ENCODE assay signal across 17 cellular contexts in the genomic region with DNA sequence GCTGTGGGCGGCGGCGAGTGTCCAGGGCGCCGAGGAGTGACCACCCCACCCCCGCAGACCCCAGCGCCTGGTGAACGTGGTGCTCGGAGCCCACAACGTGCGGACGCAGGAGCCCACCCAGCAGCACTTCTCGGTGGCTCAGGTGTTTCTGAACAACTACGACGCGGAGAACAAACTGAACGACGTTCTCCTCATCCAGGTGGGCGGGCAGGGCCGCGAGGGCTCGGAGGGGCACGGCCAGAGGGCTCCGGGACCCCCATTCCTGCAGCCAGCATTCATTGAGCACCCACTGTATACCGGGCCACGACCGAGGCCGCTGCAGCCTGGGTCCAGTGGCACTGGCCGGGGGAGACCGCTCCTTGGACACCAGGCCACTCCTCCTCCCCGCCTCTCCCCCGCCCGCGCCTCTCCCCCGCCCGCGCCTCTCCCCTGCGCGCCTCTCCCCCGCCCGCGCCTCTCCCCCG. TPM values are rescaled to one million over a fixed set of nuclear protein-coding genes. Genes with fewer than 3 reads are reported as not detected.
DNase-seq lines count a peak whose midpoint lies in the region; ATAC-seq and TF ChIP-seq lines count a peak whose summit lies in the region.
"Had no signal": no experiment of that assay in that cellular context is flagged by ENCODE, and none has a peak within 500 bp of the region (broad histone marks: within the 10 kb centered on the region; RNA-seq: fewer than 3 reads in every experiment).

No MANE protein-coding gene starts in this region.

- H3K4me3 ChIP-seq in left ventricle myocardium inferior, result peak overlapping the region; percentile 49
- peak overlapping the region; percentile 5 for H3K4me3 ChIP-seq in colonic mucosa
- H3K4me3 ChIP-seq in mesodermal cell (ENCODE audit: extremely low read depth, insufficient read depth, low read length, poor library complexity, severe bottlenecking), result peak overlapping the region; percentile 8
- H3K4me3 ChIP-seq: GM12878 had no signal

- DNase-seq in left ventricle myocardium inferior (no peak), left ventricle myocardium superior (no peak), colonic mucosa (no peak), HK-2 (ENCODE audit: unreplicated experiment) (no peak)
- DNase-seq in activated naive CD4-positive, alpha-beta T cell treated with anti-CD3 and anti-CD28 coated beads, Interleukin-2, amount 50 U/mL, for 16 hours, result no peak
- DNase-seq in activated CD8-positive, alpha-beta T cell treated with anti-CD3 and anti-CD28 coated beads for 36 hours, result no peak
- DNase-seq: activated naive CD8-positive, alpha-beta T cell treated with anti-CD3 and anti-CD28 coated beads, Interleukin-2, amount 50 U/mL, for 24 hours; dermis blood vessel endothelial cell; DND-41; NCI-H1105 had no signal

- no peak overlapping the region for H3K27ac ChIP-seq in left ventricle myocardium inferior (replicated peaks)
- no peak overlapping the region for H3K27ac ChIP-seq in colonic mucosa
- no peak overlapping the region for H3K27ac ChIP-seq in mesodermal cell (ENCODE audit: low read depth, low read length, severe bottlenecking)

- H3K27me3 Mint-ChIP-seq in activated CD8-positive, alpha-beta T cell treated with anti-CD3 and anti-CD28 coated beads for 36 hours, result peaks cover 35% of the 10 kb centered on the region

- 7 to 16% methylated on average over 23 to 24 of the region's 43 CpGs for WGBS in mesodermal cell (ENCODE audit: insufficient coverage in 2 of 2), 2 experiments

- no peaks in the 10 kb centered on the region for H3K9me3 Mint-ChIP-seq in activated CD8-positive, alpha-beta T cell treated with anti-CD3 and anti-CD28 coated beads for 36 hours
- H3K9me3 Mint-ChIP-seq: activated naive CD8-positive, alpha-beta T cell treated with anti-CD3 and anti-CD28 coated beads, Interleukin-2, amount 50 U/mL, for 24 hours had no signal

- intact Hi-C loops in left ventricle myocardium inferior (cut with micrococcal nuclease), result no loop called here
- intact Hi-C loops in left ventricle myocardium superior (cut with micrococcal nuclease), result no loop called here
- intact Hi-C loops in colonic mucosa (cut with DNase I), result no loop called here
- intact Hi-C loops in activated CD8-positive, alpha-beta T cell treated with anti-CD3 and anti-CD28 coated beads for 36 hours (cut with micrococcal nuclease), result no loop called here

- H3K27ac Mint-ChIP-seq in activated CD8-positive, alpha-beta T cell treated with anti-CD3 and anti-CD28 coated beads for 36 hours, result no peak overlapping the region
- H3K27ac Mint-ChIP-seq: activated naive CD8-positive, alpha-beta T cell treated with anti-CD3 and anti-CD28 coated beads, Interleukin-2, amount 50 U/mL, for 24 hours had no signal

- no peak for TF ChIP-seq CTCF in left ventricle myocardium inferior (IDR thresholded peaks at IDR 0.05; ENCODE audit: borderline replicate concordance)
- TF ChIP-seq CTCF in colonic mucosa (IDR thresholded peaks at IDR 0.05), result no peak
- no peak for TF ChIP-seq CTCF in activated CD8-positive, alpha-beta T cell treated with anti-CD3 and anti-CD28 coated beads for 36 hours (IDR thresholded peaks at IDR 0.05)

- H3K9ac ChIP-seq in colonic mucosa (ENCODE audit: low read depth in 2 of 2, low read length in 2 of 2), result no peak overlapping the region

- H3K4me1 ChIP-seq in left ventricle myocardium inferior (peaks cover 19% of the 10 kb centered on the region), colonic mucosa (peaks cover 9% of the 10 kb centered on the region), mesodermal cell (ENCODE audit: control insufficient read depth, insufficient read depth, low read length, poor library complexity, severe bottlenecking) (peaks cover 4% of the 10 kb centered on the region)

- H3K9me3 ChIP-seq in left ventricle myocardium inferior (replicated peaks) (no peaks in the 10 kb centered on the region), colonic mucosa (no peaks in the 10 kb centered on the region), mesodermal cell (ENCODE audit: control insufficient read depth, low read length) (no peaks in the 10 kb centered on the region)

- no peak overlapping the region for H3K4me3 Mint-ChIP-seq in activated CD8-positive, alpha-beta T cell treated with anti-CD3 and anti-CD28 coated beads for 36 hours
- H3K4me3 Mint-ChIP-seq: activated naive CD8-positive, alpha-beta T cell treated with anti-CD3 and anti-CD28 coated beads, Interleukin-2, amount 50 U/mL, for 24 hours had no signal

- H3K36me3 Mint-ChIP-seq in activated CD8-positive, alpha-beta T cell treated with anti-CD3 and anti-CD28 coated beads for 36 hours (ENCODE audit: low read depth), result no peaks in the 10 kb centered on the region

- ATAC-seq in left ventricle myocardium superior (no peak), GM21723 (IDR thresholded peaks at IDR 0.05; ENCODE audit: unreplicated experiment) (no peak)
- no peak for ATAC-seq in activated CD8-positive, alpha-beta T cell treated with anti-CD3 and anti-CD28 coated beads for 36 hours
- ATAC-seq: activated naive CD8-positive, alpha-beta T cell treated with anti-CD3 and anti-CD28 coated beads, Interleukin-2, amount 50 U/mL, for 24 hours had no signal

- peaks cover 3% of the 10 kb centered on the region for H3K4me1 Mint-ChIP-seq in activated CD8-positive, alpha-beta T cell treated with anti-CD3 and anti-CD28 coated beads for 36 hours (ENCODE audit: low read depth)

- CTCF ChIA-PET in activated CD8-positive, alpha-beta T cell treated with anti-CD3 and anti-CD28 coated beads for 36 hours (lab: Charles Lee), result no interaction called here

- no peaks in the 10 kb centered on the region for H3K36me3 ChIP-seq in left ventricle myocardium inferior
- no peaks in the 10 kb centered on the region for H3K36me3 ChIP-seq in colonic mucosa
- H3K36me3 ChIP-seq in mesodermal cell (ENCODE audit: control insufficient read depth, insufficient read depth, low read length), result no peaks in the 10 kb centered on the region

- H3K27me3 ChIP-seq in left ventricle myocardium inferior (ENCODE audit: low read depth) (peaks cover 87% of the 10 kb centered on the region), colonic mucosa (peaks cover 47% of the 10 kb centered on the region)

- POLR2A ChIA-PET in activated CD8-positive, alpha-beta T cell treated with anti-CD3 and anti-CD28 coated beads for 36 hours (lab: Charles Lee), result no interaction called here

RNA-seq across cellular contexts. Expression of a gene that starts 3.1 kb away (rescaled TPM):
- total RNA-seq in left ventricle myocardium inferior (not detected), left ventricle myocardium superior (not detected), colonic mucosa (not detected)
- not detected for polyA plus RNA-seq in mesodermal cell (2013, experiment 1 of 2)
- polyA plus RNA-seq in mesodermal cell (2013, experiment 2 of 2), result 0.40 TPM
- total RNA-seq in activated CD8-positive, alpha-beta T cell treated with anti-CD3 and anti-CD28 coated beads for 36 hours, result not detected
- total RNA-seq: dermis blood vessel endothelial cell, GM12878, omental fat pad had no signal

RNA-seq across cellular contexts. Expression of a gene that starts 8.2 kb away (rescaled TPM):
- total RNA-seq in left ventricle myocardium inferior (0.58 TPM), left ventricle myocardium superior (1.5 TPM), colonic mucosa (not detected)
- not detected for polyA plus RNA-seq in mesodermal cell (2013, experiment 1 of 2)
- polyA plus RNA-seq in mesodermal cell (2013, experiment 2 of 2), result not detected
- total RNA-seq in activated CD8-positive, alpha-beta T cell treated with anti-CD3 and anti-CD28 coated beads for 36 hours, result not detected
- total RNA-seq: dermis blood vessel endothelial cell, frontal cortex, GM12878, H4 had no signal
- polyA plus RNA-seq: GM12878 had no signal

RNA-seq across cellular contexts. Expression of a gene that starts 15.6 kb away (rescaled TPM):
- total RNA-seq in left ventricle myocardium inferior (200 TPM), left ventricle myocardium superior (252 TPM), colonic mucosa (10 to 100 TPM; 42.2 to 55.3 TPM)
- not detected for polyA plus RNA-seq in mesodermal cell (2013, experiment 1 of 2)
- polyA plus RNA-seq in mesodermal cell (2013, experiment 2 of 2), result 0.35 TPM
- 1 to 10 TPM in 1 of 2 experiments, under 1 TPM in 1; 0.60 to 1.4 TPM for total RNA-seq in activated CD8-positive, alpha-beta T cell treated with anti-CD3 and anti-CD28 coated beads for 36 hours
- total RNA-seq: dermis blood vessel endothelial cell had no signal

RNA-seq across cellular contexts. Expression of a gene that starts 16.2 kb away (rescaled TPM):
- total RNA-seq in left ventricle myocardium inferior (not detected), left ventricle myocardium superior (not detected), colonic mucosa (under 1 TPM in 1 of 2 donors, not detected in 1; 0.27 TPM)
- 1.1 TPM for polyA plus RNA-seq in mesodermal cell (2013, experiment 1 of 2)
- polyA plus RNA-seq in mesodermal cell (2013, experiment 2 of 2), result 1.3 TPM
- total RNA-seq in activated CD8-positive, alpha-beta T cell treated with anti-CD3 and anti-CD28 coated beads for 36 hours, result not detected
- total RNA-seq: dermis blood vessel endothelial cell, GM12878, H4 had no signal
- polyA plus RNA-seq: GM12878 had no signal

RNA-seq across cellular contexts. Expression of a gene that starts 22.1 kb away (rescaled TPM):
- total RNA-seq in left ventricle myocardium inferior (not detected), left ventricle myocardium superior (not detected), colonic mucosa (under 1 TPM in 1 of 2 donors, not detected in 1; 0.22 TPM)
- polyA plus RNA-seq in mesodermal cell (2013, experiment 1 of 2), result 65.4 TPM
- 47.5 TPM for polyA plus RNA-seq in mesodermal cell (2013, experiment 2 of 2)
- total RNA-seq in activated CD8-positive, alpha-beta T cell treated with anti-CD3 and anti-CD28 coated beads for 36 hours, result not detected
- total RNA-seq: GM12878, omental fat pad had no signal
- polyA plus RNA-seq: liver had no signal

Comparison
In these comparisons a context has a peak if more than half of its experiments do, and no peak if none do; other contexts are left out.
1. RNA of a gene that starts 15.6 kb away (total RNA-seq): 252 TPM in left ventricle myocardium superior (single experiment), 200 TPM in left ventricle myocardium inferior (single experiment) and 42.2 to 55.3 TPM in colonic mucosa; 0.60 to 1.4 TPM in activated CD8-positive, alpha-beta T cell treated with anti-CD3 and anti-CD28 coated beads for 36 hours; every median in the first group is over 10 times any median in the second.
2. Peak in every context shown above with its lines, with median percentiles within 50 percentile points of each other: H3K4me3 ChIP-seq.